Comparison of ENCODE assay signal across 8 cellular contexts in genomic region chr20:36235892-36236785, GRCh38. TPM values are rescaled to one million over a fixed set of nuclear protein-coding genes. Genes with fewer than 3 reads are reported as not detected.
A peak's percentile ranks its signal among the peaks of the same experiment; 100 is the strongest.
DNase-seq lines count a peak whose midpoint lies in the region; ATAC-seq, FAIRE-seq and TF ChIP-seq lines count a peak whose summit lies in the region.

A gene with protein sequence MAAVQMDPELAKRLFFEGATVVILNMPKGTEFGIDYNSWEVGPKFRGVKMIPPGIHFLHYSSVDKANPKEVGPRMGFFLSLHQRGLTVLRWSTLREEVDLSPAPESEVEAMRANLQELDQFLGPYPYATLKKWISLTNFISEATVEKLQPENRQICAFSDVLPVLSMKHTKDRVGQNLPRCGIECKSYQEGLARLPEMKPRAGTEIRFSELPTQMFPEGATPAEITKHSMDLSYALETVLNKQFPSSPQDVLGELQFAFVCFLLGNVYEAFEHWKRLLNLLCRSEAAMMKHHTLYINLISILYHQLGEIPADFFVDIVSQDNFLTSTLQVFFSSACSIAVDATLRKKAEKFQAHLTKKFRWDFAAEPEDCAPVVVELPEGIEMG (plus strand): TSS chr20:36236478. CDS start chr20:36239869, 3,391 bp downstream.

- H3K27ac Mint-ChIP-seq in dendritic cell treated with granulocyte-macrophage colony-stimulating factor and Interleukin-4, amounts not matched to agents 40 ng/mL and 50 ng/mL, for 4 days, result peak within 1 kb of the TSS; percentile 93

- TF ChIP-seq CTCF in GM12875 (IDR thresholded peaks at IDR 0.05; ENCODE audit: borderline replicate concordance, insufficient read depth, low read depth, low read length), result no peak
- TF ChIP-seq CTCF in HepG2 (CRISPR knock-in tag; IDR thresholded peaks at IDR 0.05), result peak; percentile 43; the same call in 1 of the 2 replicates

- TSS peak; percentile 92 for BruUV-seq in HepG2 (replicated peaks; lab: Mats Ljungman, UMichigan)

- CTCF ChIA-PET in HepG2 (lab: Yijun Ruan, JAX; ENCODE audit: low intra/inter-chr PET ratio, low total read pairs), result no interaction called here

- peak; percentile 20 for TF ChIP-seq RAD21 in HepG2 (CRISPR knock-in tag; IDR thresholded peaks at IDR 0.05)

- in situ Hi-C loops in HepG2 (cut with HindIII; ENCODE audit: extremely low pct_ligation_motif_present, low pct_unique_long_range_greater_than_20kb), result no loop called here

- no peaks in the 10 kb centered on the region for H4K20me1 ChIP-seq in HepG2 (ENCODE audit: insufficient read depth, low read length)

- peaks cover 32% of the 10 kb centered on the region for H3K4me1 Mint-ChIP-seq in dendritic cell treated with granulocyte-macrophage colony-stimulating factor and Interleukin-4, amounts not matched to agents 40 ng/mL and 50 ng/mL, for 4 days (ENCODE audit: low read depth)

- WGBS in HepG2 (ENCODE audit: low lambda C conversion rate), result 15% methylated on average over 44 of the region's 44 CpGs

- peak in 1 of 2 experiments; percentile 60; a peak in 1 of 4 replicates for TF ChIP-seq EP300 in HepG2 (IDR thresholded peaks at IDR 0.05; ENCODE audit: low read depth in 2 of 2, low read length in 2 of 2)
- TF ChIP-seq EP300 in HepG2 (CRISPR knock-in tag; IDR thresholded peaks at IDR 0.05; ENCODE audit: borderline replicate concordance), result peak; percentile 75

- H3K27ac ChIP-seq in HepG2 (ENCODE audit: extremely low read length, insufficient read depth, low read length), result peak within 1 kb of the TSS; percentile 75

- H3K79me2 ChIP-seq in HepG2 (ENCODE audit: insufficient read depth, low read length), result peaks cover 40% of the 10 kb centered on the region

- intact Hi-C loops in dendritic cell treated with granulocyte-macrophage colony-stimulating factor and Interleukin-4, amounts not matched to agents 40 ng/mL and 50 ng/mL, for 4 days (cut with micrococcal nuclease), result no loop called here
- intact Hi-C loops in HepG2 (cut with micrococcal nuclease; ENCODE audit: unreplicated experiment), result no loop called here

- peak within 1 kb of the TSS; percentile 91 for H3K9ac ChIP-seq in HepG2 (ENCODE audit: insufficient read depth, low read depth, low read length)

- peaks cover 35% of the 10 kb centered on the region for H3K4me1 ChIP-seq in HepG2 (ENCODE audit: insufficient read depth, low read length)

- peak; percentile 58 for FAIRE-seq in HepG2 (lab: Jason Lieb, UNC)

- no peaks in the 10 kb centered on the region for H3K27me3 Mint-ChIP-seq in dendritic cell treated with granulocyte-macrophage colony-stimulating factor and Interleukin-4, amounts not matched to agents 40 ng/mL and 50 ng/mL, for 4 days

- peak within 1 kb of the TSS; percentile 100 for H2AFZ ChIP-seq in HepG2 (ENCODE audit: low read length)

- no peaks in the 10 kb centered on the region for H3K9me3 ChIP-seq in HepG2 (ENCODE audit: low read length)

- H3K36me3 Mint-ChIP-seq in dendritic cell treated with granulocyte-macrophage colony-stimulating factor and Interleukin-4, amounts not matched to agents 40 ng/mL and 50 ng/mL, for 4 days (ENCODE audit: low read depth), result peaks cover 33% of the 10 kb centered on the region

- POLR2A ChIA-PET in HepG2 (lab: Yijun Ruan, JAX), result interaction anchor here (0.8 to 2.6 kb wide), 10 partner anchors 9 to 694 kb away, joined by 3 to 12 read pairs (median 5); partner anchors contain the start of genes ERGIC3 and SCAND1

- peak within 1 kb of the TSS; percentile 98 for H3K4me2 ChIP-seq in HepG2 (ENCODE audit: low read depth, low read length)

- H3K36me3 ChIP-seq in HepG2 (replicated peaks in 1 of 2; ENCODE audit: control insufficient read depth in 1 of 2, insufficient read depth in 2 of 2, low read length in 2 of 2), result peaks cover 11 to 22% of the 10 kb centered on the region in 2 experiments

- TF ChIP-seq POLR2A in HepG2 (IDR thresholded peaks at IDR 0.05; ENCODE audit: insufficient read depth in 1 of 2, low read depth in 2 of 2, low read length in 2 of 2), result peak; percentile 94 to 96

- H3K27me3 ChIP-seq in HepG2 (ENCODE audit: control insufficient read depth in 1 of 2, insufficient read depth in 2 of 2, low read length in 2 of 2), result no peaks in the 10 kb centered on the region; a peak in 1 of 5 replicates

- H3K9me3 Mint-ChIP-seq in dendritic cell treated with granulocyte-macrophage colony-stimulating factor and Interleukin-4, amounts not matched to agents 40 ng/mL and 50 ng/mL, for 4 days, result no peaks in the 10 kb centered on the region

- peak within 1 kb of the TSS; percentile 93 for H3K4me3 Mint-ChIP-seq in dendritic cell treated with granulocyte-macrophage colony-stimulating factor and Interleukin-4, amounts not matched to agents 40 ng/mL and 50 ng/mL, for 4 days

- H3K4me3 ChIP-seq in GM12875 (ENCODE audit: low read depth, low read length) (peak within 1 kb of the TSS; percentile 56), HepG2 (replicated peaks in 1 of 3; ENCODE audit: insufficient read depth in 1 of 3, low read depth in 2 of 3, low read length in 3 of 3) (peak within 1 kb of the TSS; percentile 82 to 89 (median 88))

- peak; percentile 68 for ATAC-seq in HG03280 (IDR thresholded peaks at IDR 0.05; ENCODE audit: unreplicated experiment)
- ATAC-seq in HepG2, result peak; percentile 96
- ATAC-seq in HG02884 (IDR thresholded peaks at IDR 0.05; ENCODE audit: unreplicated experiment), result no peak

- DNase-seq in NCI-H526 treated with DMSO at 0.1 percent for 48 hours (lab: John Stamatoyannopoulos, UW) (peak; percentile 81), HepG2 (ENCODE audit: low spot score) (peak; percentile 83)
- peak; percentile 72 to 75 for DNase-seq in activated CD4-positive, alpha-beta T cell treated with anti-CD3 and anti-CD28 coated beads, Interleukin-2, amount 50 U/mL, for 24 hours (ENCODE audit: low read depth in 1 of 2, low spot score in 1 of 2)
- DNase-seq in stimulated activated CD4-positive, alpha-beta T cell treated with anti-CD3 and anti-CD28 coated beads, Interleukin-2, amount 100 ng/mL, for 4 hours (ENCODE audit: low read depth), result peak; percentile 62

TF ChIP-seq in HepG2, 621 proteins besides CTCF, POLR2A, EP300 and RAD21 (continues in another document):
- TF ChIP-seq ZNF558 (CRISPR knock-in tag; IDR thresholded peaks at IDR 0.05; ENCODE audit: borderline replicate concordance) (peak; percentile 94), HMGA1 (CRISPR knock-in tag; conservative IDR thresholded peaks at IDR 0.05) (0 out of 2 replicates have a peak, but pooled peaks have one; percentile 26), TMF1 (CRISPR knock-in tag; IDR thresholded peaks at IDR 0.05; ENCODE audit: low read depth) (no peak; the same call in 1 of the 2 replicates), HNRNPH1 (optimal IDR thresholded peaks at IDR 0.05; ENCODE audit: low read depth, low read length) (no peak), ZNF792 (CRISPR knock-in tag; IDR thresholded peaks at IDR 0.05) (peak; percentile 98), HOXA3 (CRISPR knock-in tag; IDR thresholded peaks at IDR 0.05) (peak; percentile 98), MYC (CRISPR knock-in tag; IDR thresholded peaks at IDR 0.05; ENCODE audit: borderline replicate concordance) (peak; percentile 98), THAP8 (CRISPR knock-in tag; IDR thresholded peaks at IDR 0.05; ENCODE audit: borderline replicate concordance) (no peak; the same call in 1 of the 2 replicates), ZBTB7B (CRISPR knock-in tag; IDR thresholded peaks at IDR 0.05) (peak; percentile 86)
- TF ChIP-seq, protein P1, sequence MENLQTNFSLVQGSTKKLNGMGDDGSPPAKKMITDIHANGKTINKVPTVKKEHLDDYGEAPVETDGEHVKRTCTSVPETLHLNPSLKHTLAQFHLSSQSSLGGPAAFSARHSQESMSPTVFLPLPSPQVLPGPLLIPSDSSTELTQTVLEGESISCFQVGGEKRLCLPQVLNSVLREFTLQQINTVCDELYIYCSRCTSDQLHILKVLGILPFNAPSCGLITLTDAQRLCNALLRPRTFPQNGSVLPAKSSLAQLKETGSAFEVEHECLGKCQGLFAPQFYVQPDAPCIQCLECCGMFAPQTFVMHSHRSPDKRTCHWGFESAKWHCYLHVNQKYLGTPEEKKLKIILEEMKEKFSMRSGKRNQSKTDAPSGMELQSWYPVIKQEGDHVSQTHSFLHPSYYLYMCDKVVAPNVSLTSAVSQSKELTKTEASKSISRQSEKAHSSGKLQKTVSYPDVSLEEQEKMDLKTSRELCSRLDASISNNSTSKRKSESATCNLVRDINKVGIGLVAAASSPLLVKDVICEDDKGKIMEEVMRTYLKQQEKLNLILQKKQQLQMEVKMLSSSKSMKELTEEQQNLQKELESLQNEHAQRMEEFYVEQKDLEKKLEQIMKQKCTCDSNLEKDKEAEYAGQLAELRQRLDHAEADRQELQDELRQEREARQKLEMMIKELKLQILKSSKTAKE (CRISPR knock-in tag; IDR thresholded peaks at IDR 0.05; ENCODE audit: borderline replicate concordance), result no peak

RNA-seq across cellular contexts. Expression of the gene that starts here (rescaled TPM):
- total RNA-seq in HepG2 (2016; rRNA removed; fragmentation: Illumina TruSeq; extraction: Trizol), result 46.2 and 56.5 TPM in 2 replicates
- total RNA-seq in HepG2 (2016; cell fraction: cytosol; rRNA removed; fragmentation: Illumina TruSeq; extraction: Trizol; ENCODE audit: low read depth), result 6.6 and 7.3 TPM in 2 replicates
- 45.1 and 55.7 TPM in 2 replicates for total RNA-seq in HepG2 (2016; cell fraction: insoluble cytoplasmic fraction; rRNA removed; fragmentation: Illumina TruSeq; extraction: Trizol)
- total RNA-seq in HepG2 (2016; cell fraction: membrane; rRNA removed; fragmentation: Illumina TruSeq; extraction: Trizol), result 15.6 and 16.1 TPM in 2 replicates
- 31.3 and 35.6 TPM in 2 replicates for total RNA-seq in HepG2 (2016; cell fraction: nucleus; rRNA removed; fragmentation: Illumina TruSeq; extraction: Trizol)
- polyA plus RNA-seq in HepG2 (2011; rRNA removed), result 45.2 and 50.5 TPM in 2 replicates
- 37.7 and 43.1 TPM in 2 replicates for polyA plus RNA-seq in HepG2 (2011; cell fraction: cytosol; rRNA removed)
- 28.8 and 29.0 TPM in 2 replicates for polyA plus RNA-seq in HepG2 (2011; cell fraction: nucleus; rRNA removed)
- polyA plus RNA-seq in HepG2 (2012), result 29.3 and 35.7 TPM in 2 replicates
- polyA plus RNA-seq in HepG2 (2016; cell fraction: cytosol; fragmentation: Illumina TruSeq; extraction: Trizol; ENCODE audit: low read depth), result 4.9 and 5.0 TPM in 2 replicates
- 57.6 and 57.7 TPM in 2 replicates for polyA plus RNA-seq in HepG2 (2016; cell fraction: insoluble cytoplasmic fraction; fragmentation: Illumina TruSeq; extraction: Trizol; ENCODE audit: low read depth)
- 9.6 and 9.7 TPM in 2 replicates for polyA plus RNA-seq in HepG2 (2016; cell fraction: membrane; fragmentation: Illumina TruSeq; extraction: Trizol; ENCODE audit: low read depth)
- polyA plus RNA-seq in HepG2 (2016; cell fraction: nucleus; fragmentation: Illumina TruSeq; extraction: Trizol; ENCODE audit: insufficient read depth, low read depth), result 41.9 and 45.1 TPM in 2 replicates
- 89.7 and 103 TPM in 2 replicates for polyA minus RNA-seq in HepG2 (2011; rRNA and poly(A)+ RNA removed; ENCODE audit: low replicate concordance)
- polyA minus RNA-seq in HepG2 (2011; cell fraction: cytosol; rRNA and poly(A)+ RNA removed), result 24.4 and 25.0 TPM in 2 replicates
- 26.8 and 34.2 TPM in 2 replicates for polyA minus RNA-seq in HepG2 (2011; cell fraction: nucleus; rRNA and poly(A)+ RNA removed)
